ENCODE assay signal across 12 cellular contexts in the genomic region with DNA sequence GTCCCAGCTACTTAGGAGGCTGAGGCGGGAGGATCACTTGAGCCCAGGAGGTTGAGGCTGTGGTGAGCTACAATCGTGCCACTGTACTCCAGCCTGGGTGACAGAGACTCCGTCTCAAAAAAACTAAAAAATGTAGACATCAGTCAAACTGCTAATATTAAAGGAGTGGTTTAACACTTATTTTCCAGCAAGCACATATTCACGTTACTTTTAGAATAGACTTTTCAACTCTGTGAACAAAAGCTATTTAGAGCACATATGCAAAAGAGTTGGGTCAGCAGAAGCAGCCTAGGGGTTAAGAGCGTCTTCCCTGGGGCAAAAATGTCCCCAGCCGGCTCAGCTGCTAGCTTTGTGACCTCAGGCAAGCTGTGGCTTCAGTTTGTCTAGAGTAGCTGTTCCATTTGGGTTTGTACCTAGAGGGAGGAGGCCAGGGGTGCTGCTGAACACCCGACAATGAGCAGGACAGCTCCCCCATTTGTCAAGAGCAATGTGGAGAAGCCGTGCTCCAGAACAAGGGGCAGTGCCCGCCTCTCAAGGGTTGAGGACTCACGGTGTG.
A peak's percentile ranks its signal among the peaks of the same experiment; 100 is the strongest.
DNase-seq lines count a peak whose midpoint lies in the region; ATAC-seq lines count a peak whose summit lies in the region.
"Had no signal": no experiment of that assay in that cellular context is flagged by ENCODE, and none has a peak within 500 bp of the region (broad histone marks: within the 10 kb centered on the region; RNA-seq: fewer than 3 reads in every experiment).

No MANE protein-coding gene starts in this region.

- POLR2A ChIA-PET in T-cell (lab: Charles Lee) = no interaction called here

- peak; percentile 72 for ATAC-seq in GM18502 (IDR thresholded peaks at IDR 0.05; ENCODE audit: poor library complexity, unreplicated experiment)
- ATAC-seq in GM21515 (IDR thresholded peaks at IDR 0.05; ENCODE audit: unreplicated experiment) = peak; percentile 72
- peak; percentile 79 for ATAC-seq in HG03354 (IDR thresholded peaks at IDR 0.05; ENCODE audit: poor library complexity, severe bottlenecking, unreplicated experiment)
- ATAC-seq in memory B cell (ENCODE audit: low read depth) = peak; percentile 68
- ATAC-seq in T-cell (replicated peaks in 1 of 4) = no peak

- H3K36me3 Mint-ChIP-seq in memory B cell (peaks cover 12% of the 10 kb centered on the region), T-cell (peaks cover 21% of the 10 kb centered on the region)

- H3K4me1 Mint-ChIP-seq in memory B cell (peaks cover 35% of the 10 kb centered on the region), T-cell (peaks cover 0 to 4% (median 0%) of the 10 kb centered on the region in 3 donors)

- H3K4me3 Mint-ChIP-seq in memory B cell (no peak overlapping the region), T-cell (no peak overlapping the region)
- H3K4me3 Mint-ChIP-seq: stimulated activated naive CD8-positive, alpha-beta T cell treated with anti-CD3 and anti-CD28 coated beads, Interleukin-15, Interleukin-2, amounts not matched to agents 100 ng/mL and 50 ng/mL, for 24 hours had no signal

- DNase-seq in memory B cell (ENCODE audit: low spot score in 2 of 2) (no peak), DMS53 treated with DMSO at 0.1 percent for 48 hours (lab: John Stamatoyannopoulos, UW; ENCODE audit: unreplicated experiment) (no peak), T-cell (no peak), SW480 (ENCODE audit: low spot score) (no peak)
- DNase-seq in stimulated activated CD4-positive, alpha-beta T cell treated with anti-CD3 and anti-CD28 coated beads, Interleukin-2, amount 100 ng/mL, for 48 hours = no peak
- DNase-seq: foreskin melanocyte, KG1, SK-N-SH had no signal

- CTCF ChIA-PET in T-cell (lab: Charles Lee) = no interaction called here

- peaks cover 5% of the 10 kb centered on the region for H3K27me3 Mint-ChIP-seq in memory B cell
- H3K27me3 Mint-ChIP-seq in T-cell = peaks cover 4% of the 10 kb centered on the region in 2 donors
- H3K27me3 Mint-ChIP-seq: stimulated activated naive CD8-positive, alpha-beta T cell treated with anti-CD3 and anti-CD28 coated beads, Interleukin-15, Interleukin-2, amounts not matched to agents 100 ng/mL and 50 ng/mL, for 24 hours had no signal

- H3K9me3 Mint-ChIP-seq in memory B cell (no peaks in the 10 kb centered on the region), T-cell (peaks cover 0 to 4% (median 0%) of the 10 kb centered on the region in 3 donors)
- H3K9me3 Mint-ChIP-seq: stimulated activated naive CD8-positive, alpha-beta T cell treated with anti-CD3 and anti-CD28 coated beads, Interleukin-15, Interleukin-2, amounts not matched to agents 100 ng/mL and 50 ng/mL, for 24 hours had no signal

- H3K27ac Mint-ChIP-seq in memory B cell (no peak overlapping the region), T-cell (no peak overlapping the region)
- H3K27ac Mint-ChIP-seq: stimulated activated naive CD8-positive, alpha-beta T cell treated with anti-CD3 and anti-CD28 coated beads, Interleukin-15, Interleukin-2, amounts not matched to agents 100 ng/mL and 50 ng/mL, for 24 hours had no signal

Comparison
In these comparisons a context has a peak if more than half of its experiments do, and no peak if none do; other contexts are left out.
1. ATAC-seq: peak in GM18502 (single experiment), GM21515 (single experiment), HG03354 (single experiment) and memory B cell (single experiment); none in T-cell (0 of 4).